In genomic region chr17:32731556-32732295, GRCh38 we compare ENCODE assay signal across 16 cellular contexts.
DNase-seq lines count a peak whose midpoint lies in the region; TF ChIP-seq lines count a peak whose summit lies in the region.
"Had no signal": no experiment of that assay in that cellular context is flagged by ENCODE, and none has a peak within 500 bp of the region (broad histone marks: within the 10 kb centered on the region; RNA-seq: fewer than 3 reads in every experiment).

No MANE protein-coding gene starts in this region.

- no peak overlapping the region for H4K91ac ChIP-seq in neuronal stem cell (ENCODE audit: low read depth, low read length, poor library complexity)

- intact Hi-C loops in activated naive CD4-positive, alpha-beta T cell treated with anti-CD3 and anti-CD28 coated beads for 36 hours (cut with micrococcal nuclease), result no loop called here

- 92 to 93% methylated on average over 5 to 13 of the region's 13 CpGs for WGBS in endodermal cell (ENCODE audit: insufficient coverage in 1 of 2, insufficient read length in 1 of 2), 2 experiments
- no CpG with 5 or more reads among the region's 13 CpGs for WGBS in neuronal stem cell (ENCODE audit: extremely low coverage in 2 of 2, insufficient read length in 2 of 2, insufficient replicate concordance in 1 of 2), 2 donors

- H3K9ac ChIP-seq in endodermal cell (ENCODE audit: extremely low read depth, low read length, poor library complexity, severe bottlenecking), result no peak overlapping the region
- H3K9ac ChIP-seq in neuronal stem cell (ENCODE audit: low read depth, low read length, poor library complexity), result no peak overlapping the region
- H3K9ac ChIP-seq in neural progenitor cell, result no peak overlapping the region
- H3K9ac ChIP-seq: BLaER1 treated with 17β-estradiol and CSF1 and Interleukin-3, amounts not matched to agents 10 nM and 100 nM had no signal

- no peak overlapping the region for H2BK120ac ChIP-seq in neuronal stem cell (ENCODE audit: low read depth, low read length)

- H3K36me3 Mint-ChIP-seq in endodermal cell (ENCODE audit: low read depth) (peaks cover 34% of the 10 kb centered on the region), neural progenitor cell (no peaks in the 10 kb centered on the region)
- H3K36me3 Mint-ChIP-seq in activated naive CD4-positive, alpha-beta T cell treated with anti-CD3 and anti-CD28 coated beads for 36 hours (ENCODE audit: low read depth), result peaks cover 3% of the 10 kb centered on the region

- peak overlapping the region; percentile 48 for H3K18ac ChIP-seq in neuronal stem cell (ENCODE audit: low read length)

- H3K23ac ChIP-seq in neuronal stem cell (ENCODE audit: low read depth, low read length, poor library complexity), result peak overlapping the region; percentile 65

- peak overlapping the region; percentile 41 for H2BK12ac ChIP-seq in neuronal stem cell (ENCODE audit: low read length)

- no peaks in the 10 kb centered on the region for H3K4me1 Mint-ChIP-seq in endodermal cell
- H3K4me1 Mint-ChIP-seq in neural progenitor cell, result peaks cover 5% of the 10 kb centered on the region
- no peaks in the 10 kb centered on the region for H3K4me1 Mint-ChIP-seq in activated naive CD4-positive, alpha-beta T cell treated with anti-CD3 and anti-CD28 coated beads for 36 hours (ENCODE audit: low read depth)
- H3K4me1 Mint-ChIP-seq: CD4-positive, CD25-positive, alpha-beta regulatory T cell; CD8-positive, alpha-beta memory T cell had no signal

- no peak overlapping the region for H3K4me2 ChIP-seq in neuronal stem cell (ENCODE audit: insufficient read depth, low read length, poor library complexity, severe bottlenecking)
- no peak overlapping the region for H3K4me2 ChIP-seq in neural progenitor cell
- H3K4me2 ChIP-seq: BLaER1 treated with 17β-estradiol and CSF1 and Interleukin-3, amounts not matched to agents 10 nM and 100 nM had no signal

- no peaks in the 10 kb centered on the region for H3K4me1 ChIP-seq in endodermal cell (ENCODE audit: control insufficient read depth, insufficient read depth, low read length)
- no peaks in the 10 kb centered on the region for H3K4me1 ChIP-seq in neuronal stem cell (ENCODE audit: control insufficient read depth in 2 of 2, insufficient read depth in 1 of 2, low read depth in 1 of 2, low read length in 2 of 2)
- no peaks in the 10 kb centered on the region for H3K4me1 ChIP-seq in neural progenitor cell
- H3K4me1 ChIP-seq: HAP-1 had no signal

- H3K27ac Mint-ChIP-seq in endodermal cell (no peak overlapping the region), neural progenitor cell (no peak overlapping the region)
- no peak overlapping the region for H3K27ac Mint-ChIP-seq in activated naive CD4-positive, alpha-beta T cell treated with anti-CD3 and anti-CD28 coated beads for 36 hours
- H3K27ac Mint-ChIP-seq: CD4-positive, CD25-positive, alpha-beta regulatory T cell had no signal

- no peaks in the 10 kb centered on the region for H4K20me1 ChIP-seq in neural progenitor cell (ENCODE audit: low read depth)
- H4K20me1 ChIP-seq: BLaER1 treated with 17β-estradiol and CSF1 and Interleukin-3, amounts not matched to agents 10 nM and 100 nM had no signal

- peak overlapping the region; percentile 82 for H3K14ac ChIP-seq in neuronal stem cell (ENCODE audit: low read length)

- H3K9me3 ChIP-seq in endodermal cell (ENCODE audit: control insufficient read depth, low read length) (peaks cover 35% of the 10 kb centered on the region), neuronal stem cell (replicated peaks in 1 of 2; ENCODE audit: control insufficient read depth in 2 of 2, insufficient read depth in 1 of 2, low read depth in 1 of 2, low read length in 2 of 2) (peaks cover 4 to 5% of the 10 kb centered on the region in 2 donors), neural progenitor cell (ENCODE audit: low read depth) (no peaks in the 10 kb centered on the region)

- no peak overlapping the region for H2AFZ ChIP-seq in neuronal stem cell (ENCODE audit: low read length)
- no peak overlapping the region for H2AFZ ChIP-seq in neural progenitor cell (replicated peaks)

- H3K4me3 Mint-ChIP-seq in endodermal cell (no peak overlapping the region), neural progenitor cell (no peak overlapping the region)
- H3K4me3 Mint-ChIP-seq in activated naive CD4-positive, alpha-beta T cell treated with anti-CD3 and anti-CD28 coated beads for 36 hours, result no peak overlapping the region
- H3K4me3 Mint-ChIP-seq: CD4-positive, CD25-positive, alpha-beta regulatory T cell; CD8-positive, alpha-beta memory T cell had no signal

- H3K4ac ChIP-seq in neuronal stem cell (ENCODE audit: low read length), result no peak overlapping the region

- no peak overlapping the region for H2BK15ac ChIP-seq in neuronal stem cell (ENCODE audit: low read length)

- H3K27me3 ChIP-seq in endodermal cell (ENCODE audit: control insufficient read depth, insufficient read depth, low read length, poor library complexity, severe bottlenecking), result no peaks in the 10 kb centered on the region
- H3K27me3 ChIP-seq in neuronal stem cell (ENCODE audit: control insufficient read depth in 3 of 3, insufficient read depth in 3 of 3, low read depth in 1 of 3, low read length in 3 of 3), result no peaks in the 10 kb centered on the region
- H3K27me3 ChIP-seq in neural progenitor cell, result no peaks in the 10 kb centered on the region
- H3K27me3 ChIP-seq: BLaER1 treated with 17β-estradiol and CSF1 and Interleukin-3, amounts not matched to agents 10 nM and 100 nM had no signal

- no peaks in the 10 kb centered on the region for H3K79me1 ChIP-seq in neuronal stem cell (ENCODE audit: low read depth, low read length)

- H3K4me3 ChIP-seq in endodermal cell (ENCODE audit: low read length) (no peak overlapping the region), neuronal stem cell (ENCODE audit: low read length in 2 of 2) (no peak overlapping the region), neural progenitor cell (no peak overlapping the region)
- H3K4me3 ChIP-seq: GM12878, HAP-1 had no signal

- H3F3A ChIP-seq in neural progenitor cell (ENCODE audit: low read depth), result no peaks in the 10 kb centered on the region

- H2BK5ac ChIP-seq in neuronal stem cell (ENCODE audit: low read length), result no peak overlapping the region

- H2AK5ac ChIP-seq in neuronal stem cell (ENCODE audit: low read depth, low read length), result peak overlapping the region; percentile 81

- H3K79me2 ChIP-seq in neural progenitor cell (ENCODE audit: low read depth), result no peaks in the 10 kb centered on the region

- H3K36me3 ChIP-seq in endodermal cell (ENCODE audit: control insufficient read depth, insufficient read depth, low read length) (peaks cover 33% of the 10 kb centered on the region), neuronal stem cell (replicated peaks in 1 of 2; ENCODE audit: control insufficient read depth in 2 of 2, insufficient read depth in 2 of 2, low read length in 2 of 2) (no peaks in the 10 kb centered on the region), neural progenitor cell (no peaks in the 10 kb centered on the region)
- H3K36me3 ChIP-seq: HAP-1 had no signal

- TF ChIP-seq CTCF in endodermal cell (conservative IDR thresholded peaks at IDR 0.05) (no peak), neural progenitor cell (IDR thresholded peaks at IDR 0.05) (no peak)

- peaks cover 5% of the 10 kb centered on the region for H3K9me3 Mint-ChIP-seq in endodermal cell
- peaks cover 2% of the 10 kb centered on the region for H3K9me3 Mint-ChIP-seq in neural progenitor cell
- H3K9me3 Mint-ChIP-seq in activated naive CD4-positive, alpha-beta T cell treated with anti-CD3 and anti-CD28 coated beads for 36 hours, result peaks cover 5% of the 10 kb centered on the region
- H3K9me3 Mint-ChIP-seq: CD8-positive, alpha-beta memory T cell had no signal

- peak; percentile 26 for DNase-seq in NCI-H82 (lab: John Stamatoyannopoulos, UW)
- DNase-seq in NCI-H82 treated with DMSO at 0.1 percent for 48 hours (lab: John Stamatoyannopoulos, UW; ENCODE audit: unreplicated experiment), result no peak
- peak; percentile 52 for DNase-seq in endodermal cell
- DNase-seq in neuronal stem cell (ENCODE audit: low spot score), result no peak
- no peak for DNase-seq in DMS79 (lab: John Stamatoyannopoulos, UW)
- DNase-seq in neural progenitor cell (ENCODE audit: low spot score), result no peak
- DNase-seq in activated naive CD4-positive, alpha-beta T cell treated with anti-CD3 and anti-CD28 coated beads for 36 hours, result no peak
- DNase-seq: 8988T; CD4-positive, CD25-positive, alpha-beta regulatory T cell; CD8-positive, alpha-beta memory T cell; COR-L47; DND-41; EL had no signal

- CTCF ChIA-PET in activated naive CD4-positive, alpha-beta T cell treated with anti-CD3 and anti-CD28 coated beads for 36 hours (lab: Charles Lee), result no interaction called here

- H3K27me3 Mint-ChIP-seq in endodermal cell (ENCODE audit: insufficient read depth) (no peaks in the 10 kb centered on the region), neural progenitor cell (ENCODE audit: insufficient read depth, low read depth) (no peaks in the 10 kb centered on the region)
- H3K27me3 Mint-ChIP-seq in activated naive CD4-positive, alpha-beta T cell treated with anti-CD3 and anti-CD28 coated beads for 36 hours (ENCODE audit: low read depth), result no peaks in the 10 kb centered on the region
- H3K27me3 Mint-ChIP-seq: CD8-positive, alpha-beta memory T cell had no signal

- H4K8ac ChIP-seq in neuronal stem cell (ENCODE audit: low read depth, low read length), result no peak overlapping the region

- no peak overlapping the region for H3K27ac ChIP-seq in endodermal cell (ENCODE audit: low read depth, low read length)
- H3K27ac ChIP-seq in neuronal stem cell (replicated peaks; ENCODE audit: low read length), result no peak overlapping the region
- H3K27ac ChIP-seq in neural progenitor cell, result no peak overlapping the region
- H3K27ac ChIP-seq: BLaER1 treated with 17β-estradiol and CSF1 and Interleukin-3, amounts not matched to agents 10 nM and 100 nM had no signal

Comparison
In these comparisons a context has a peak if more than half of its experiments do, and no peak if none do; other contexts are left out.
1. DNase-seq: peak in NCI-H82 (single experiment) and endodermal cell (single experiment); none in NCI-H82 treated with DMSO at 0.1 percent for 48 hours (single experiment), neuronal stem cell (single experiment), DMS79 (single experiment), neural progenitor cell (single experiment) and activated naive CD4-positive, alpha-beta T cell treated with anti-CD3 and anti-CD28 coated beads for 36 hours (single experiment).